ENCODE assay signal across 8 cellular contexts in the genomic region with DNA sequence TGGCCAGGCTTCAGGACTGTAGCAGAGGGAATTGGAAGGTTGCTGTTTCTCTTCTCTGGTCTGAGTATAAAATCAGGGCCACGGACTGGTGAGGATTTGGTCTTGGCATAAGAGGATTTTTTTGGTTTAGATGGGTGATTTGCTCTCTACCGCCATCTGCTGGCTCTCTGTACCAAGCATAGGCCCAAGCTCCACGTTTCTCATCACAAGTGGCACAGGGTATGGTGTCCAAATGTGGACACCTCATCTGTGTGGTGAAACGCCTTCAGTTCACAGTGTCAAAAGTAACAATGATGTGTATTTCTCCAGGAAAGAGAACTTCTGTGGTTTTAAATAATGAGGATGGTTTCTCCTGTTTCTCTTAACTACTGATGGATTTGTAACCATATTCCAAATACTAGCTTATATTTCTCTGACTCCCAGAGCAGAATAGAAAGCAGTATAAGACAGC.
DNase-seq lines count a peak whose midpoint lies in the region; ATAC-seq and TF ChIP-seq lines count a peak whose summit lies in the region.

No MANE protein-coding gene starts in this region.

- intact Hi-C loops in heart right ventricle (cut with DNase I): loop anchor here in 9 of 10 donors (2.0 to 10.0 kb wide), 6 partner anchors 104 to 734 kb away; a partner anchor contains a TSS

- H3K27me3 ChIP-seq in heart right ventricle: no peaks in the 10 kb centered on the region

- DNase-seq in DMS53 (lab: John Stamatoyannopoulos, UW): peak; percentile 75
- DNase-seq in LNCaP clone FGC (ENCODE audit: low read depth): peak; percentile 35
- peak; percentile 47 for DNase-seq in SKM-1 treated with dmso at 0.1 percent for 144 hours (lab: John Stamatoyannopoulos, UW; ENCODE audit: unreplicated experiment)
- DNase-seq in activated naive CD8-positive, alpha-beta T cell treated with anti-CD3 and anti-CD28 coated beads, Interleukin-2, amount 50 U/mL, for 16 hours (ENCODE audit: low read depth, low spot score): peak; percentile 27
- peak; percentile 28 to 57 for DNase-seq in heart right ventricle
- DNase-seq in renal cortical epithelial cell (ENCODE audit: low read depth): peak; percentile 62

- no peak overlapping the region for H3K27ac ChIP-seq in heart right ventricle

- WGBS in heart right ventricle, 2 donors: 3 to 8% methylated on average over 4 of the region's 4 CpGs

- H3K4me1 ChIP-seq in heart right ventricle: peaks cover 0 to 3% (median 0%) of the 10 kb centered on the region in 9 donors

- TF ChIP-seq CTCF in LNCaP clone FGC (IDR thresholded peaks at IDR 0.05; ENCODE audit: control insufficient read depth, extremely low read depth, insufficient read depth) (peak; percentile 61), heart right ventricle (IDR thresholded peaks at IDR 0.05) (peak; percentile 76 to 96 (median 92))

- ATAC-seq in GM21529 (IDR thresholded peaks at IDR 0.05; ENCODE audit: unreplicated experiment): peak; percentile 93
- ATAC-seq in heart right ventricle: peak in 7 of 8 donors; percentile 69 to 92 (median 84)
- ATAC-seq in GM19397 (IDR thresholded peaks at IDR 0.05; ENCODE audit: unreplicated experiment): no peak

- H3K36me3 ChIP-seq in heart right ventricle: no peaks in the 10 kb centered on the region

- H3K4me3 ChIP-seq in LNCaP clone FGC (ENCODE audit: low read depth, low read length) (no peak overlapping the region), heart right ventricle (no peak overlapping the region)

- no peaks in the 10 kb centered on the region for H3K9me3 ChIP-seq in heart right ventricle
